In the genomic region with DNA sequence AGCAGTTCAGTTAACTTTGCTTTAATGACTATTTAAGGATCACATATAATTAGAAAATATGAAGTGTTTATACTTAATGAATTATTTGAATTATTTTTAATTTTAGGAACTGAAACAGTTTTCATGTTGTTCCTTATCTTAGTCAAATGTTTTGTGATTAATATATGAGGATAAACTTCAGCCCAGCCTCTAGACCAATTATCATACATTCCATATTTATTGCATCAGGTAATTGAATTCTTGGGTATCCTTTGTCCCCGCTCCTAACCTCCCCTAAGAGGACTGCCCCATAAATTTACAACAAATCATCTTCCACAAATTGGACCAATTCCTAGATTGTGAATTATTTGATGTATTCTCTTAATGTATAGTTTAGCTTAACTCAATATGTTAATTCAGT, we compare ENCODE assay signal across 35 cellular contexts.
DNase-seq lines count a peak whose midpoint lies in the region; ATAC-seq, FAIRE-seq and TF ChIP-seq lines count a peak whose summit lies in the region.
"Had no signal": no experiment of that assay in that cellular context is flagged by ENCODE, and none has a peak within 500 bp of the region (broad histone marks: within the 10 kb centered on the region; RNA-seq: fewer than 3 reads in every experiment).

No MANE protein-coding gene starts in this region.

- no peak overlapping the region for H4K5ac ChIP-seq in mesendoderm (ENCODE audit: low read length)

- H3K36me3 ChIP-seq in SK-N-SH (replicated peaks in 1 of 2; ENCODE audit: control insufficient read depth in 1 of 2, insufficient read depth in 2 of 2, low read length in 1 of 2) (no peaks in the 10 kb centered on the region), GM23338 (ENCODE audit: insufficient read depth) (no peaks in the 10 kb centered on the region), kidney (ENCODE audit: control insufficient read depth in 1 of 2, insufficient read depth in 2 of 2, low read length in 2 of 2) (no peaks in the 10 kb centered on the region), mesendoderm (ENCODE audit: control insufficient read depth, insufficient read depth, low read length) (no peaks in the 10 kb centered on the region)
- H3K36me3 ChIP-seq: BE2C; BLaER1; BLaER1 treated with 17β-estradiol and CSF1 and Interleukin-3, amounts not matched to agents 10 nM and 100 nM had no signal

- no peak overlapping the region for H3K18ac ChIP-seq in mesendoderm (ENCODE audit: low read length)

- H3K79me2 ChIP-seq in SK-N-SH (ENCODE audit: insufficient read depth) (no peaks in the 10 kb centered on the region), GM23338 (replicated peaks; ENCODE audit: insufficient read depth) (no peaks in the 10 kb centered on the region), mesendoderm (ENCODE audit: control insufficient read depth, insufficient read depth, low read length) (no peaks in the 10 kb centered on the region)

- no peak for TF ChIP-seq CTCF in SK-N-SH (IDR thresholded peaks at IDR 0.05)
- TF ChIP-seq CTCF in GM23338 (conservative IDR thresholded peaks at IDR 0.05; ENCODE audit: low read depth in 2 of 2) = no peak
- no peak for TF ChIP-seq CTCF in kidney (IDR thresholded peaks at IDR 0.05; ENCODE audit: borderline replicate concordance, extremely low read depth, insufficient read depth)
- no peak for TF ChIP-seq CTCF in nephron progenitor cell (IDR thresholded peaks at IDR 0.05)
- no peak for TF ChIP-seq CTCF in natural killer cell (IDR thresholded peaks at IDR 0.05)

- H3K36me3 Mint-ChIP-seq in GM23338 (ENCODE audit: low read depth) (no peaks in the 10 kb centered on the region), nephron progenitor cell (ENCODE audit: low read depth) (no peaks in the 10 kb centered on the region), natural killer cell (no peaks in the 10 kb centered on the region)
- H3K36me3 Mint-ChIP-seq: CD14-positive monocyte; CD4-positive, alpha-beta memory T cell; CD4-positive, CD25-positive, alpha-beta regulatory T cell; CD8-positive, alpha-beta memory T cell; CD8-positive, alpha-beta T cell had no signal

- H3K27me3 Mint-ChIP-seq in GM23338 (ENCODE audit: insufficient read depth, low read depth, poor library complexity) (peaks cover 2% of the 10 kb centered on the region), nephron progenitor cell (ENCODE audit: low read depth, poor library complexity) (no peaks in the 10 kb centered on the region), natural killer cell (ENCODE audit: low read depth in 2 of 2) (no peaks in the 10 kb centered on the region)
- H3K27me3 Mint-ChIP-seq: CD4-positive, alpha-beta memory T cell; CD4-positive, CD25-positive, alpha-beta regulatory T cell had no signal

- intact Hi-C loops in kidney (cut with DNase I) = no loop called here
- intact Hi-C loops in natural killer cell (cut with micrococcal nuclease) = no loop called here

- no peak overlapping the region for H2BK120ac ChIP-seq in mesendoderm (ENCODE audit: low read depth, low read length)

- H3K4me2 ChIP-seq in SK-N-SH (no peak overlapping the region), GM23338 (no peak overlapping the region), mesendoderm (ENCODE audit: low read length) (no peak overlapping the region)
- H3K4me2 ChIP-seq: A549; BLaER1; BLaER1 treated with 17β-estradiol and CSF1 and Interleukin-3, amounts not matched to agents 10 nM and 100 nM had no signal

- H3K27ac ChIP-seq in SK-N-SH (ENCODE audit: low read depth in 2 of 2, low read length in 1 of 2) = peak overlapping the region in 1 of 2 experiments; percentile 99; a peak in 1 of 4 replicates
- H3K27ac ChIP-seq in GM23338 (ENCODE audit: low read depth) = no peak overlapping the region
- H3K27ac ChIP-seq in kidney (ENCODE audit: low read depth in 2 of 2, low read length in 2 of 2) = no peak overlapping the region
- H3K27ac ChIP-seq in mesendoderm (ENCODE audit: low read depth, low read length) = no peak overlapping the region
- H3K27ac ChIP-seq: 22Rv1; A549; BLaER1; BLaER1 treated with 17β-estradiol and CSF1 and Interleukin-3, amounts not matched to agents 10 nM and 100 nM; C4-2B had no signal

- H4K20me1 ChIP-seq in SK-N-SH (ENCODE audit: insufficient read depth) = no peaks in the 10 kb centered on the region
- no peaks in the 10 kb centered on the region for H4K20me1 ChIP-seq in GM23338 (replicated peaks; ENCODE audit: insufficient read depth)
- H4K20me1 ChIP-seq: BLaER1; BLaER1 treated with 17β-estradiol and CSF1 and Interleukin-3, amounts not matched to agents 10 nM and 100 nM had no signal

- H2AK5ac ChIP-seq in mesendoderm (ENCODE audit: low read length) = no peak overlapping the region

- H3K27me3 ChIP-seq in SK-N-SH (ENCODE audit: insufficient read depth) = no peaks in the 10 kb centered on the region
- no peaks in the 10 kb centered on the region for H3K27me3 ChIP-seq in GM23338 (ENCODE audit: insufficient read depth)
- no peaks in the 10 kb centered on the region for H3K27me3 ChIP-seq in mesendoderm (ENCODE audit: insufficient read depth, low read length, poor library complexity)
- H3K27me3 ChIP-seq: BE2C; BLaER1; BLaER1 treated with 17β-estradiol and CSF1 and Interleukin-3, amounts not matched to agents 10 nM and 100 nM had no signal

- peaks cover 8 to 12% of the 10 kb centered on the region in 2 experiments; a peak in 3 of 4 replicates for H3K4me1 ChIP-seq in SK-N-SH (ENCODE audit: control insufficient read depth in 1 of 2, insufficient read depth in 2 of 2, low read depth in 1 of 2, low read length in 1 of 2)
- peaks cover 16% of the 10 kb centered on the region; the same call in 1 of the 2 replicates for H3K4me1 ChIP-seq in GM23338 (ENCODE audit: insufficient read depth)
- no peaks in the 10 kb centered on the region for H3K4me1 ChIP-seq in kidney (ENCODE audit: control insufficient read depth in 1 of 2, insufficient read depth in 1 of 2, low read depth in 1 of 2, low read length in 2 of 2)
- peaks cover 9% of the 10 kb centered on the region for H3K4me1 ChIP-seq in mesendoderm (ENCODE audit: control insufficient read depth, low read depth, low read length)
- H3K4me1 ChIP-seq: A549, BLaER1, Caco-2 had no signal

- H3K79me1 ChIP-seq in mesendoderm (ENCODE audit: low read length) = no peaks in the 10 kb centered on the region

- CTCF ChIA-PET in SK-N-SH (lab: Yijun Ruan, JAX) = interaction anchor here (0.9 kb wide), 2 partner anchors 23 to 230 kb away, joined by 3 read pairs; no protein-coding TSS in a partner anchor

- peak; percentile 8 for FAIRE-seq in kidney (lab: Jason Lieb, UNC)
- FAIRE-seq: A204.1, D721Med had no signal

- no peak overlapping the region; the same call in 1 of the 2 replicates for H2AFZ ChIP-seq in SK-N-SH (ENCODE audit: low read depth)
- H2AFZ ChIP-seq in GM23338 = peak overlapping the region; percentile 64

- no peak for ATAC-seq in SK-N-SH treated with all-trans-retinoic acid at 6 μM for 48 hours
- ATAC-seq in GM23338 = no peak
- no peak for ATAC-seq in natural killer cell
- ATAC-seq: A549; CD8-positive, alpha-beta T cell had no signal

- H3K4me3 ChIP-seq in SK-N-SH (ENCODE audit: low read depth in 2 of 2, low read length in 1 of 2) = no peak overlapping the region
- no peak overlapping the region for H3K4me3 ChIP-seq in GM23338
- H3K4me3 ChIP-seq in kidney (ENCODE audit: low read length in 2 of 2) = no peak overlapping the region
- H3K4me3 ChIP-seq in mesendoderm (ENCODE audit: low read length) = no peak overlapping the region
- H3K4me3 ChIP-seq: A549; BLaER1; BLaER1 treated with 17β-estradiol and CSF1 and Interleukin-3, amounts not matched to agents 10 nM and 100 nM had no signal

- H3K9ac ChIP-seq in SK-N-SH (no peak overlapping the region), kidney (ENCODE audit: low read length in 2 of 2) (no peak overlapping the region), mesendoderm (ENCODE audit: low read length) (no peak overlapping the region)
- H3K9ac ChIP-seq: BLaER1; BLaER1 treated with 17β-estradiol and CSF1 and Interleukin-3, amounts not matched to agents 10 nM and 100 nM had no signal

- H2BK15ac ChIP-seq in mesendoderm (replicated peaks; ENCODE audit: low read depth) = peak overlapping the region; percentile 85

- DNase-seq in SK-N-SH = no peak
- DNase-seq in GM23338 (ENCODE audit: low spot score) = no peak
- no peak for DNase-seq in kidney
- DNase-seq in mesendoderm = no peak
- no peak for DNase-seq in DMS53 (lab: John Stamatoyannopoulos, UW)
- DNase-seq in nephron progenitor cell = no peak
- no peak for DNase-seq in natural killer cell
- DNase-seq: 8988T; ACHN; AML-193; BE2C; C1 segment of cervical spinal cord; Caco-2; Calu3; CD4-positive, alpha-beta memory T cell; CD4-positive, alpha-beta T cell; CD4-positive, CD25-positive, alpha-beta regulatory T cell; CD8-positive, alpha-beta memory T cell; CD8-positive, alpha-beta T cell; DMS 273 treated with DMSO at 0.1 percent for 48 hours; DMS153; DMS79; DMS79 treated with DMSO at 0.1 percent for 48 hours; DND-41; EL had no signal

- TF ChIP-seq RAD21 in SK-N-SH (IDR thresholded peaks at IDR 0.05; ENCODE audit: low read length) = no peak

- H3K23ac ChIP-seq in mesendoderm (ENCODE audit: low read length) = no peak overlapping the region

- no peak overlapping the region for H3K4ac ChIP-seq in mesendoderm (ENCODE audit: low read depth, low read length)

- H3K9me2 ChIP-seq in SK-N-SH = no peaks in the 10 kb centered on the region
- no peaks in the 10 kb centered on the region for H3K9me2 ChIP-seq in GM23338 (ENCODE audit: insufficient read depth)

- no peak for TF ChIP-seq EP300 in SK-N-SH (IDR thresholded peaks at IDR 0.05; ENCODE audit: borderline replicate concordance in 1 of 2, low read depth in 1 of 2, low read length in 1 of 2)

- H3K4me3 Mint-ChIP-seq in GM23338 (no peak overlapping the region), nephron progenitor cell (no peak overlapping the region), natural killer cell (no peak overlapping the region)
- H3K4me3 Mint-ChIP-seq: B cell; CD14-positive monocyte; CD4-positive, alpha-beta memory T cell; CD4-positive, alpha-beta T cell; CD4-positive, CD25-positive, alpha-beta regulatory T cell; CD8-positive, alpha-beta memory T cell; CD8-positive, alpha-beta T cell had no signal

- H3F3A ChIP-seq in SK-N-SH (replicated peaks; ENCODE audit: insufficient read depth) = no peaks in the 10 kb centered on the region
- no peaks in the 10 kb centered on the region for H3F3A ChIP-seq in GM23338 (replicated peaks; ENCODE audit: low read depth)

- no peak overlapping the region for H3K56ac ChIP-seq in mesendoderm (ENCODE audit: low read length)

- WGBS in SK-N-SH (ENCODE audit: low lambda C conversion rate) = 71% methylated on average over 1 of the region's 1 CpG
- no CpG with 5 or more reads among the region's 1 CpG for WGBS in mesendoderm (ENCODE audit: extremely low coverage, insufficient coverage, low lambda C conversion rate)

- H3K9me3 Mint-ChIP-seq in GM23338 = no peaks in the 10 kb centered on the region
- H3K9me3 Mint-ChIP-seq in nephron progenitor cell = no peaks in the 10 kb centered on the region
- peaks cover 5 to 10% of the 10 kb centered on the region in 2 donors for H3K9me3 Mint-ChIP-seq in natural killer cell
- H3K9me3 Mint-ChIP-seq: CD8-positive, alpha-beta T cell had no signal

- no peaks in the 10 kb centered on the region for H3K9me3 ChIP-seq in SK-N-SH
- H3K9me3 ChIP-seq in kidney (ENCODE audit: control insufficient read depth in 1 of 2, low read length in 2 of 2) = no peaks in the 10 kb centered on the region
- H3K9me3 ChIP-seq: A549; BE2C; BLaER1; BLaER1 treated with 17β-estradiol and CSF1 and Interleukin-3, amounts not matched to agents 10 nM and 100 nM; Caco-2 had no signal

- POLR2A ChIA-PET in SK-N-SH (lab: Yijun Ruan, JAX) = interaction anchor here (0.6 kb wide), 1 partner anchor 158 kb away, joined by 4 read pairs; no protein-coding TSS in a partner anchor

- H3K4me1 Mint-ChIP-seq in GM23338 (peaks cover 15% of the 10 kb centered on the region), nephron progenitor cell (no peaks in the 10 kb centered on the region), natural killer cell (no peaks in the 10 kb centered on the region)
- H3K4me1 Mint-ChIP-seq: B cell; CD14-positive monocyte; CD4-positive, alpha-beta memory T cell; CD4-positive, CD25-positive, alpha-beta regulatory T cell; CD8-positive, alpha-beta memory T cell had no signal

- no peak overlapping the region for H2BK5ac ChIP-seq in mesendoderm (ENCODE audit: low read length)

- H3K27ac Mint-ChIP-seq in GM23338 (no peak overlapping the region), nephron progenitor cell (no peak overlapping the region), natural killer cell (no peak overlapping the region)
- H3K27ac Mint-ChIP-seq: B cell; CD14-positive monocyte; CD4-positive, alpha-beta memory T cell; CD4-positive, alpha-beta T cell; CD4-positive, CD25-positive, alpha-beta regulatory T cell; CD8-positive, alpha-beta memory T cell; CD8-positive, alpha-beta T cell had no signal

- no peak overlapping the region for H4K8ac ChIP-seq in mesendoderm (ENCODE audit: low read depth, low read length)
